9 cellular contexts compared by ENCODE assay signal in genomic region chr10:75226656-75227055, GRCh38. TPM values are rescaled to one million over a fixed set of nuclear protein-coding genes. Genes with fewer than 3 reads are reported as not detected.
DNase-seq lines count a peak whose midpoint lies in the region; ATAC-seq and TF ChIP-seq lines count a peak whose summit lies in the region.
"Had no signal": no experiment of that assay in that cellular context is flagged by ENCODE, and none has a peak within 500 bp of the region (broad histone marks: within the 10 kb centered on the region; RNA-seq: fewer than 3 reads in every experiment).

No MANE protein-coding gene starts in this region.

- POLR2A ChIA-PET in WTC11 (lab: Charles Lee) = interaction anchor here (1.1 to 1.7 kb wide), 3 partner anchors 11 to 40 kb away, joined by 3 to 6 read pairs (median 6); partner anchors contain the start of gene VDAC2

- peak overlapping the region; percentile 42 for H3K4me3 Mint-ChIP-seq in WTC11
- no peak overlapping the region for H3K4me3 Mint-ChIP-seq in immature natural killer cell

- TF ChIP-seq CTCF in WTC11 (IDR thresholded peaks at IDR 0.05) (no peak), gastroesophageal sphincter (IDR thresholded peaks at IDR 0.05) (no peak), gastrocnemius medialis (IDR thresholded peaks at IDR 0.05 in 4 of 5, conservative IDR thresholded peaks at IDR 0.05 in 1 of 5) (no peak)

- H3K27ac ChIP-seq in gastroesophageal sphincter (peak overlapping the region; percentile 81 to 94 (median 92)), gastrocnemius medialis (peak overlapping the region; percentile 72 to 95 (median 76))

- CTCF ChIA-PET in WTC11 (lab: Charles Lee) = interaction anchor here (0.6 to 6.2 kb wide), 4 partner anchors 8 to 39 kb away, joined by 3 to 59 read pairs (median 27); partner anchors contain the start of genes COMTD1 and VDAC2

- H3K36me3 ChIP-seq in gastroesophageal sphincter = peaks cover 0 to 56% of the 10 kb centered on the region in 2 donors
- H3K36me3 ChIP-seq in gastrocnemius medialis = peaks cover 0 to 56% of the 10 kb centered on the region in 2 donors

- peak; percentile 71 for DNase-seq in ELF-1 (ENCODE audit: low read depth, low spot score)
- peak; percentile 47 for DNase-seq in WTC11 (ENCODE audit: low spot score)
- DNase-seq in gastrocnemius medialis = no peak
- DNase-seq in UCSD-AML1 (lab: John Stamatoyannopoulos, UW; ENCODE audit: unreplicated experiment) = no peak
- DNase-seq in immature natural killer cell = no peak
- no peak for DNase-seq in dermis blood vessel endothelial cell
- DNase-seq: DMS79 had no signal

- H3K9me3 Mint-ChIP-seq in WTC11 = no peaks in the 10 kb centered on the region
- H3K9me3 Mint-ChIP-seq in immature natural killer cell = no peaks in the 10 kb centered on the region

- H3K27me3 ChIP-seq in gastroesophageal sphincter = no peaks in the 10 kb centered on the region
- no peaks in the 10 kb centered on the region for H3K27me3 ChIP-seq in gastrocnemius medialis

- peaks cover 67% of the 10 kb centered on the region for H3K36me3 Mint-ChIP-seq in WTC11
- peaks cover 9 to 44% (median 12%) of the 10 kb centered on the region in 3 donors for H3K36me3 Mint-ChIP-seq in immature natural killer cell

- intact Hi-C loops in gastrocnemius medialis (cut with DNase I; ENCODE audit: low total_unique reads) = no loop called here

- TF ChIP-seq POLR2A in gastroesophageal sphincter (IDR thresholded peaks at IDR 0.05) = peak in 1 of 2 donors; percentile 10
- no peak for TF ChIP-seq POLR2A in gastrocnemius medialis (IDR thresholded peaks at IDR 0.05)

- H3K4me1 Mint-ChIP-seq in WTC11 (peaks cover 69% of the 10 kb centered on the region), immature natural killer cell (peaks cover 29 to 61% of the 10 kb centered on the region in 2 donors)

- H3K4me3 ChIP-seq in gastroesophageal sphincter (no peak overlapping the region), gastrocnemius medialis (no peak overlapping the region)

- 56 to 65% methylated on average over 3 to 4 of the region's 5 CpGs for WGBS in gastroesophageal sphincter (ENCODE audit: low coverage in 1 of 2), 2 donors

- H3K4me1 ChIP-seq in gastroesophageal sphincter (peaks cover 36 to 85% (median 37%) of the 10 kb centered on the region in 3 donors), gastrocnemius medialis (peaks cover 72 to 79% of the 10 kb centered on the region in 2 donors)

- no peaks in the 10 kb centered on the region for H3K9me3 ChIP-seq in gastroesophageal sphincter
- no peaks in the 10 kb centered on the region for H3K9me3 ChIP-seq in gastrocnemius medialis

- in situ Hi-C loops in gastrocnemius medialis (cut with MboI; ENCODE audit: low sequenced_read_pairs in 4 of 4) = loop anchor here (5.0 to 25.0 kb wide), 4 partner anchors 112 to 964 kb away; partner anchors contain the start of gene SAMD8 (in 3 of the 4)

- H3K27ac Mint-ChIP-seq in WTC11 = peak overlapping the region; percentile 98
- peak overlapping the region in 3 of 6 donors; percentile 14 to 49 (median 40) for H3K27ac Mint-ChIP-seq in immature natural killer cell

- ATAC-seq in WTC11 (peak; percentile 2), gastroesophageal sphincter (no peak), gastrocnemius medialis (no peak), GM18907 (IDR thresholded peaks at IDR 0.05; ENCODE audit: unreplicated experiment) (no peak)

- H3K27me3 Mint-ChIP-seq in WTC11 (ENCODE audit: low read depth) (no peaks in the 10 kb centered on the region), immature natural killer cell (ENCODE audit: low read depth in 3 of 3) (peaks cover 1 to 6% (median 2%) of the 10 kb centered on the region in 3 donors)

- no peak for TF ChIP-seq EP300 in gastroesophageal sphincter (IDR thresholded peaks at IDR 0.05)

TF ChIP-seq in WTC11, 78 proteins besides CTCF, POLR2A, EP300 and RAD21 (continues in another document):
- TF ChIP-seq ELF4 (CRISPR knock-in tag; IDR thresholded peaks at IDR 0.05; ENCODE audit: low read depth) (no peak), EMX1 (CRISPR knock-in tag; IDR thresholded peaks at IDR 0.05) (no peak), FOXP4 (CRISPR knock-in tag; IDR thresholded peaks at IDR 0.05) (no peak), ZNF263 (CRISPR knock-in tag; IDR thresholded peaks at IDR 0.05; ENCODE audit: low read depth) (no peak), STAT6 (CRISPR knock-in tag; conservative IDR thresholded peaks at IDR 0.05; ENCODE audit: low read depth) (no peak), PREB (CRISPR knock-in tag; IDR thresholded peaks at IDR 0.05; ENCODE audit: borderline replicate concordance) (no peak), RELA (CRISPR knock-in tag; IDR thresholded peaks at IDR 0.05; ENCODE audit: borderline replicate concordance) (no peak), JAZF1 (CRISPR knock-in tag; IDR thresholded peaks at IDR 0.05) (no peak), ZNF317 (CRISPR knock-in tag; IDR thresholded peaks at IDR 0.05; ENCODE audit: borderline replicate concordance, low read depth) (no peak), HMGA2 (CRISPR knock-in tag; IDR thresholded peaks at IDR 0.05) (no peak), TCF7 (CRISPR knock-in tag; IDR thresholded peaks at IDR 0.05; ENCODE audit: low read depth) (no peak)

RNA-seq across cellular contexts. Expression of gene COMTD1, which starts 9.1 kb away (rescaled TPM):
- total RNA-seq in WTC11 (2021) (46.3 to 49.5 TPM (median 47.8 TPM) in 3 replicates), gastroesophageal sphincter (10 to 100 TPM; 15.3 to 25.8 (median 21.6) TPM), gastrocnemius medialis (10 to 100 TPM; 15.6 to 64.4 (median 34.9) TPM), dermis blood vessel endothelial cell (15.9 and 23.0 TPM in 2 replicates)
- 10 to 100 TPM; 27.5 to 47.5 (median 42.8) TPM for polyA plus RNA-seq in immature natural killer cell

RNA-seq across cellular contexts. Expression of gene VDAC2, which starts 16.1 kb away (rescaled TPM):
- total RNA-seq in WTC11 (2021) = 283 to 284 TPM (median 283 TPM) in 3 replicates
- total RNA-seq in gastroesophageal sphincter = 100 to 1,000 TPM; 199 to 283 (median 249) TPM
- 100 to 1,000 TPM; 255 to 442 (median 268) TPM for total RNA-seq in gastrocnemius medialis
- 100 to 1,000 TPM; 126 to 191 (median 148) TPM for polyA plus RNA-seq in immature natural killer cell
- total RNA-seq in dermis blood vessel endothelial cell = 174 and 191 TPM in 2 replicates

Comparison
In these comparisons a context has a peak if more than half of its experiments do, and no peak if none do; other contexts are left out.
1. DNase-seq: peak in ELF-1 (single experiment) and WTC11 (single experiment); none in gastrocnemius medialis (0 of 2), UCSD-AML1 (single experiment), immature natural killer cell (0 of 3) and dermis blood vessel endothelial cell (single experiment).